ENCODE assay signal across 15 cellular contexts in genomic region chr12:12294215-12295005, GRCh38. TPM values are rescaled to one million over a fixed set of nuclear protein-coding genes. Genes with fewer than 3 reads are reported as not detected.
DNase-seq lines count a peak whose midpoint lies in the region; ATAC-seq and TF ChIP-seq lines count a peak whose summit lies in the region.
"Had no signal": no experiment of that assay in that cellular context is flagged by ENCODE, and none has a peak within 500 bp of the region (broad histone marks: within the 10 kb centered on the region; RNA-seq: fewer than 3 reads in every experiment).

No MANE protein-coding gene starts in this region.

- no peaks in the 10 kb centered on the region for H3K9me3 Mint-ChIP-seq in type B pancreatic cell
- H3K9me3 Mint-ChIP-seq: activated CD4-positive, alpha-beta memory T cell treated with anti-CD3 and anti-CD28 coated beads for 36 hours; T-cell had no signal

- TF ChIP-seq EP300 in SK-N-SH (IDR thresholded peaks at IDR 0.05; ENCODE audit: borderline replicate concordance in 1 of 2, low read depth in 1 of 2, low read length in 1 of 2), result no peak

- H3K27me3 ChIP-seq in SK-N-SH (ENCODE audit: insufficient read depth) (no peaks in the 10 kb centered on the region), lung (ENCODE audit: control insufficient read depth, insufficient read depth) (no peaks in the 10 kb centered on the region)
- H3K27me3 ChIP-seq: heart left ventricle had no signal

- no peaks in the 10 kb centered on the region for H3K36me3 ChIP-seq in SK-N-SH (replicated peaks in 1 of 2; ENCODE audit: control insufficient read depth in 1 of 2, insufficient read depth in 2 of 2, low read length in 1 of 2)
- no peaks in the 10 kb centered on the region for H3K36me3 ChIP-seq in lung (ENCODE audit: control insufficient read depth in 2 of 2, insufficient read depth in 2 of 2, low read length in 2 of 2)
- H3K36me3 ChIP-seq: heart left ventricle had no signal

- H3K36me3 Mint-ChIP-seq in type B pancreatic cell, result no peaks in the 10 kb centered on the region
- H3K36me3 Mint-ChIP-seq: activated CD4-positive, alpha-beta memory T cell treated with anti-CD3 and anti-CD28 coated beads for 36 hours; T-cell had no signal

- H3K4me1 ChIP-seq in SK-N-SH (ENCODE audit: control insufficient read depth in 1 of 2, insufficient read depth in 2 of 2, low read depth in 1 of 2, low read length in 1 of 2) (peaks cover 0 to 3% of the 10 kb centered on the region in 2 experiments; a peak in 1 of 4 replicates), lung (ENCODE audit: control insufficient read depth in 2 of 2, insufficient read depth in 2 of 2, low read length in 2 of 2) (peaks cover 0 to 3% of the 10 kb centered on the region in 2 donors)

- POLR2A ChIA-PET in SK-N-SH (lab: Yijun Ruan, JAX) (no interaction called here), GM10248 (lab: Yijun Ruan, JAX) (no interaction called here)

- CTCF ChIA-PET in SK-N-SH (lab: Yijun Ruan, JAX), result interaction anchor here (0.8 kb wide), 1 partner anchor 50 kb away, joined by 3 read pairs; no protein-coding TSS in a partner anchor
- CTCF ChIA-PET in GM10248 (lab: Yijun Ruan, JAX), result no interaction called here

- no peak overlapping the region for H3K9ac ChIP-seq in SK-N-SH
- H3K9ac ChIP-seq: KMS-11 had no signal

- DNase-seq in SK-N-SH, result no peak
- peak; percentile 48 for DNase-seq in cerebellum (ENCODE audit: low spot score)
- no peak for DNase-seq in lung (ENCODE audit: low spot score)
- no peak for DNase-seq in type B pancreatic cell (ENCODE audit: extremely low spot score, unreplicated experiment)
- no peak for DNase-seq in GM10248 (ENCODE audit: extremely low spot score)
- DNase-seq in HuH-7 (ENCODE audit: low spot score), result no peak
- DNase-seq in NCI-H82 (lab: John Stamatoyannopoulos, UW), result no peak
- DNase-seq: activated CD4-positive, alpha-beta memory T cell treated with anti-CD3 and anti-CD28 coated beads for 36 hours; HCEC 1CT; heart left ventricle; T-cell had no signal

- H3K9me3 ChIP-seq in SK-N-SH (no peaks in the 10 kb centered on the region), lung (ENCODE audit: control insufficient read depth in 2 of 2, insufficient read depth in 1 of 2, low read length in 1 of 2) (no peaks in the 10 kb centered on the region)
- H3K9me3 ChIP-seq: heart left ventricle had no signal

- no peak for TF ChIP-seq RAD21 in SK-N-SH (IDR thresholded peaks at IDR 0.05; ENCODE audit: low read length)

- H3K79me2 ChIP-seq in SK-N-SH (ENCODE audit: insufficient read depth), result no peaks in the 10 kb centered on the region

- H3K4me3 Mint-ChIP-seq in type B pancreatic cell, result no peak overlapping the region
- H3K4me3 Mint-ChIP-seq: activated CD4-positive, alpha-beta memory T cell treated with anti-CD3 and anti-CD28 coated beads for 36 hours; T-cell had no signal

- H3K27me3 Mint-ChIP-seq in type B pancreatic cell, result no peaks in the 10 kb centered on the region
- H3K27me3 Mint-ChIP-seq: activated CD4-positive, alpha-beta memory T cell treated with anti-CD3 and anti-CD28 coated beads for 36 hours; T-cell had no signal

- WGBS in SK-N-SH (ENCODE audit: low lambda C conversion rate), result 85% methylated on average over 5 of the region's 5 CpGs
- 61 to 83% methylated on average over 5 of the region's 5 CpGs for WGBS in lung, 2 donors

- H4K20me1 ChIP-seq in SK-N-SH (ENCODE audit: insufficient read depth), result no peaks in the 10 kb centered on the region

- no peaks in the 10 kb centered on the region for H3F3A ChIP-seq in SK-N-SH (replicated peaks; ENCODE audit: insufficient read depth)

- H3K4me3 ChIP-seq in SK-N-SH (ENCODE audit: low read depth in 2 of 2, low read length in 1 of 2), result no peak overlapping the region
- H3K4me3 ChIP-seq in lung, result no peak overlapping the region
- H3K4me3 ChIP-seq: heart left ventricle had no signal

- H3K4me2 ChIP-seq in SK-N-SH, result no peak overlapping the region
- H3K4me2 ChIP-seq: KMS-11 had no signal

- no peaks in the 10 kb centered on the region for H3K9me2 ChIP-seq in SK-N-SH

- peak overlapping the region; percentile 8 for H3K27ac Mint-ChIP-seq in type B pancreatic cell
- H3K27ac Mint-ChIP-seq: activated CD4-positive, alpha-beta memory T cell treated with anti-CD3 and anti-CD28 coated beads for 36 hours; T-cell had no signal

- ATAC-seq in SK-N-SH treated with all-trans-retinoic acid at 6 μM for 48 hours, result peak; percentile 79
- peak; percentile 53 for ATAC-seq in lung (ENCODE audit: insufficient read depth, low FRiP score)
- ATAC-seq: T-cell had no signal

- peaks cover 12% of the 10 kb centered on the region for H3K4me1 Mint-ChIP-seq in type B pancreatic cell (ENCODE audit: unreplicated experiment)

- TF ChIP-seq CTCF in SK-N-SH (IDR thresholded peaks at IDR 0.05) (no peak), lung (IDR thresholded peaks at IDR 0.05; ENCODE audit: control extremely low read depth, extremely low read depth) (no peak), type B pancreatic cell (conservative IDR thresholded peaks at IDR 0.05) (no peak), GM10248 (IDR thresholded peaks at IDR 0.05; ENCODE audit: control extremely low read depth, extremely low read depth, low read depth, missing control alignments) (no peak)

- no peak overlapping the region for H2AFZ ChIP-seq in SK-N-SH (ENCODE audit: low read depth)

- H3K27ac ChIP-seq in SK-N-SH (ENCODE audit: low read depth in 2 of 2, low read length in 1 of 2) (no peak overlapping the region), lung (ENCODE audit: low read depth in 1 of 2, low read length in 1 of 2) (peak overlapping the region in 1 of 2 donors; percentile 35)
- H3K27ac ChIP-seq: 22Rv1, heart left ventricle, KMS-11 had no signal

TF ChIP-seq in SK-N-SH treated with all-trans-retinoic acid at 6 μM for 48 hours, 23 proteins besides CTCF, POLR2A, EP300 and RAD21 (continues in another document):
- TF ChIP-seq CREB5 (CRISPR knock-in tag; IDR thresholded peaks at IDR 0.05; ENCODE audit: low read depth), result no peak

TF ChIP-seq in SK-N-SH, 30 proteins besides CTCF, POLR2A, EP300 and RAD21 (continues in another document):
- no peak for TF ChIP-seq EZH2phosphoT487 (IDR thresholded peaks at IDR 0.05; ENCODE audit: borderline replicate concordance, low read depth)
- TF ChIP-seq REST (IDR thresholded peaks at IDR 0.05; ENCODE audit: low read depth, low read length), result no peak
- TF ChIP-seq TEAD4 (IDR thresholded peaks at IDR 0.05; ENCODE audit: borderline replicate concordance, insufficient read depth), result no peak
- no peak for TF ChIP-seq USF1 (IDR thresholded peaks at IDR 0.05; ENCODE audit: borderline replicate concordance, low read depth)
- no peak for TF ChIP-seq PBX3 (IDR thresholded peaks at IDR 0.05)

RNA-seq across cellular contexts. Expression of gene LRP6, which starts 27.6 kb away (rescaled TPM):
- polyA plus RNA-seq in SK-N-SH (2012; rRNA removed), result 13.7 and 15.3 TPM in 2 replicates
- polyA plus RNA-seq in SK-N-SH (2012; cell fraction: cytosol; rRNA removed), result 8.7 and 10.2 TPM in 2 replicates
- polyA plus RNA-seq in SK-N-SH (2012; cell fraction: nucleus; rRNA removed), result 25.5 and 41.7 TPM in 2 replicates
- 68.2 TPM for total RNA-seq in cerebellum
- 100 to 1,000 TPM in 1 of 2 donors, 10 to 100 TPM in 1; 39.5 to 125 TPM for total RNA-seq in lung
- polyA plus RNA-seq in lung, result 10 to 100 TPM in 1 of 2 donors, 1 to 10 TPM in 1; 9.4 to 14.2 TPM
- 57.7 and 64.0 TPM in 2 replicates for total RNA-seq in type B pancreatic cell (ENCODE audit: low replicate concordance)

RNA-seq across cellular contexts. Expression of gene MANSC1, which starts 55.6 kb away (rescaled TPM):
- 2.9 and 3.7 TPM in 2 replicates for polyA plus RNA-seq in SK-N-SH (2012; rRNA removed)
- 4.7 and 5.1 TPM in 2 replicates for polyA plus RNA-seq in SK-N-SH (2012; cell fraction: cytosol; rRNA removed)
- 1.2 and 1.7 TPM in 2 replicates for polyA plus RNA-seq in SK-N-SH (2012; cell fraction: nucleus; rRNA removed)
- 2.4 TPM for total RNA-seq in cerebellum
- total RNA-seq in lung, result 10 to 100 TPM in 1 of 2 donors, 1 to 10 TPM in 1; 8.0 to 26.7 TPM
- 10 to 100 TPM; 12.8 to 17.8 TPM for polyA plus RNA-seq in lung
- total RNA-seq in type B pancreatic cell (ENCODE audit: low replicate concordance), result 16.8 and 77.1 TPM in 2 replicates
- total RNA-seq: OCI-LY7 had no signal
